20 cellular contexts compared by ENCODE assay signal in genomic region chr15:59252137-59252536, GRCh38. TPM values are rescaled to one million over a fixed set of nuclear protein-coding genes. Genes with fewer than 3 reads are reported as not detected.
DNase-seq lines count a peak whose midpoint lies in the region; ATAC-seq, FAIRE-seq and TF ChIP-seq lines count a peak whose summit lies in the region.
"Had no signal": no experiment of that assay in that cellular context is flagged by ENCODE, and none has a peak within 500 bp of the region (broad histone marks: within the 10 kb centered on the region; RNA-seq: fewer than 3 reads in every experiment).

No MANE protein-coding gene starts in this region.

- no peak for DNase-seq in Calu3
- DNase-seq in GM19239 (ENCODE audit: insufficient read length, low spot score): no peak
- no peak for DNase-seq in PC-9
- no peak for DNase-seq in memory B cell (ENCODE audit: low spot score in 2 of 2)
- DNase-seq in central memory CD4-positive, alpha-beta T cell: no peak
- DNase-seq in mucosa of descending colon: no peak
- DNase-seq: CD8-positive, alpha-beta T cell; COR-L47; DND-41; GF-D8; HCEC 1CT; HFFc6; IMR-90; KBM-7 had no signal

- H3K4me1 ChIP-seq in PC-9 (replicated peaks; ENCODE audit: insufficient read depth): peaks cover 46% of the 10 kb centered on the region
- H3K4me1 ChIP-seq in mucosa of descending colon (ENCODE audit: low read depth): peaks cover 23% of the 10 kb centered on the region

- no peak overlapping the region for H2AFZ ChIP-seq in PC-9

- peak overlapping the region; percentile 38; the same call in 1 of the 2 replicates for H3K27ac ChIP-seq in PC-9

- peak; percentile 48 for FAIRE-seq in GM19239 (lab: Jason Lieb, UNC)
- FAIRE-seq: A204.1 had no signal

- CTCF ChIA-PET in Calu3 (lab: Charles Lee) (interaction anchor here (0.6 kb wide), 1 partner anchor 123 kb away, joined by 4 read pairs; no protein-coding TSS in a partner anchor), PC-9 (lab: Charles Lee) (no interaction called here)

- H3K4me3 Mint-ChIP-seq in Calu3 (ENCODE audit: low read depth, unreplicated experiment) (no peak overlapping the region), memory B cell (no peak overlapping the region)
- H3K4me3 Mint-ChIP-seq: CD14-positive monocyte; CD8-positive, alpha-beta T cell; HFFc6 had no signal

- TF ChIP-seq CTCF in Calu3 (IDR thresholded peaks at IDR 0.05; ENCODE audit: unreplicated experiment) (no peak), PC-9 (conservative IDR thresholded peaks at IDR 0.05) (no peak), mucosa of descending colon (IDR thresholded peaks at IDR 0.05) (no peak)

- no TSS peak for BruUV-seq in Calu3 (replicated peaks; lab: Mats Ljungman, UMichigan)
- no TSS peak for BruUV-seq in PC-9 (replicated peaks; lab: Mats Ljungman, UMichigan)

- ATAC-seq in memory B cell (ENCODE audit: low read depth): no peak
- no peak for ATAC-seq in HG02623 (IDR thresholded peaks at IDR 0.05; ENCODE audit: unreplicated experiment)
- no peak for ATAC-seq in mucosa of descending colon
- ATAC-seq in GM21619 (IDR thresholded peaks at IDR 0.05; ENCODE audit: unreplicated experiment): no peak
- ATAC-seq: CD8-positive, alpha-beta T cell had no signal

- H3K4me1 Mint-ChIP-seq in Calu3 (ENCODE audit: low read depth, unreplicated experiment): peaks cover 72% of the 10 kb centered on the region
- peaks cover 35% of the 10 kb centered on the region for H3K4me1 Mint-ChIP-seq in memory B cell

- H3K9me2 ChIP-seq in PC-9 (ENCODE audit: insufficient read depth): no peaks in the 10 kb centered on the region

- H3K4me3 ChIP-seq in PC-9 (no peak overlapping the region), mucosa of descending colon (no peak overlapping the region)

- peaks cover 41% of the 10 kb centered on the region for H3F3A ChIP-seq in PC-9 (ENCODE audit: insufficient read depth, low read depth)

- no peaks in the 10 kb centered on the region for H3K27me3 ChIP-seq in PC-9 (ENCODE audit: insufficient read depth, low read depth)

- H3K9me3 Mint-ChIP-seq in Calu3 (ENCODE audit: low read depth, unreplicated experiment): no peaks in the 10 kb centered on the region
- H3K9me3 Mint-ChIP-seq in memory B cell: no peaks in the 10 kb centered on the region
- H3K9me3 Mint-ChIP-seq: CD14-positive monocyte; CD8-positive, alpha-beta T cell; HFFc6 had no signal

- H3K9me3 ChIP-seq in PC-9 (ENCODE audit: insufficient read depth, low read depth) (no peaks in the 10 kb centered on the region), mucosa of descending colon (no peaks in the 10 kb centered on the region)

- H3K36me3 ChIP-seq in PC-9 (ENCODE audit: low read depth) (peaks cover 22% of the 10 kb centered on the region; the same call in 1 of the 2 replicates), mucosa of descending colon (ENCODE audit: low read depth) (no peaks in the 10 kb centered on the region)

- H3K79me2 ChIP-seq in PC-9 (ENCODE audit: low read depth): peaks cover 55% of the 10 kb centered on the region

- H3K27ac Mint-ChIP-seq in Calu3 (ENCODE audit: unreplicated experiment) (peak overlapping the region; percentile 76), memory B cell (peak overlapping the region; percentile 65)
- H3K27ac Mint-ChIP-seq: CD14-positive monocyte; CD8-positive, alpha-beta T cell; HFFc6 had no signal

- no peak overlapping the region for H3K4me2 ChIP-seq in PC-9

- H4K20me1 ChIP-seq in PC-9 (ENCODE audit: insufficient read depth): no peaks in the 10 kb centered on the region

- POLR2A ChIA-PET in PC-9 (lab: Charles Lee; ENCODE audit: unreplicated experiment): interaction anchor here (0.7 kb wide), 1 partner anchor 51 kb away, joined by 3 read pairs; no protein-coding TSS in a partner anchor

- H3K36me3 Mint-ChIP-seq in Calu3 (ENCODE audit: insufficient read depth, unreplicated experiment) (peaks cover 87% of the 10 kb centered on the region), memory B cell (peaks cover 1% of the 10 kb centered on the region)
- H3K36me3 Mint-ChIP-seq: CD8-positive, alpha-beta T cell had no signal

- no peaks in the 10 kb centered on the region for H3K27me3 Mint-ChIP-seq in Calu3 (ENCODE audit: unreplicated experiment)
- H3K27me3 Mint-ChIP-seq in memory B cell: no peaks in the 10 kb centered on the region

- intact Hi-C loops in Calu3 (cut with micrococcal nuclease; ENCODE audit: unreplicated experiment) (no loop called here), PC-9 (cut with micrococcal nuclease; ENCODE audit: unreplicated experiment) (no loop called here), mucosa of descending colon (cut with DNase I, micrococcal nuclease) (no loop called here)

RNA-seq across cellular contexts. Expression of gene LDHAL6B, which starts 45.5 kb away (rescaled TPM):
- total RNA-seq in Calu3 (2022) (not detected in 2 replicates), PC-9 (2021) (not detected in 2 replicates), mucosa of descending colon (not detected)
- total RNA-seq: CD8-positive, alpha-beta T cell; H4; HFFc6; HT-29; IMR-90 had no signal
